In genomic region chr11:60925685-60926267, GRCh38 we compare ENCODE assay signal across 9 cellular contexts. TPM values are rescaled to one million over a fixed set of nuclear protein-coding genes. Genes with fewer than 3 reads are reported as not detected.
DNase-seq lines count a peak whose midpoint lies in the region; ATAC-seq lines count a peak whose summit lies in the region.
"Had no signal": no experiment of that assay in that cellular context is flagged by ENCODE, and none has a peak within 500 bp of the region (broad histone marks: within the 10 kb centered on the region; RNA-seq: fewer than 3 reads in every experiment).

No MANE protein-coding gene starts in this region.

- H3K9me3 ChIP-seq in SJSA1 (replicated peaks), result no peaks in the 10 kb centered on the region
- no peaks in the 10 kb centered on the region for H3K9me3 ChIP-seq in iPS-15b (ENCODE audit: control insufficient read depth, insufficient read depth, low read length)

- no peak overlapping the region for H3K27ac ChIP-seq in SJSA1

- H3K4me3 ChIP-seq in SJSA1 (peak overlapping the region; percentile 64; the same call in 1 of the 2 replicates), iPS-15b (ENCODE audit: low read depth, low read length) (peak overlapping the region; percentile 77)

- no peak overlapping the region for H3K9ac ChIP-seq in iPS-15b (ENCODE audit: low read depth, low read length)

- H3K36me3 ChIP-seq in SJSA1, result peaks cover 42% of the 10 kb centered on the region
- H3K36me3 ChIP-seq in iPS-15b (ENCODE audit: control insufficient read depth, insufficient read depth, low read length), result peaks cover 31% of the 10 kb centered on the region

- in situ Hi-C loops in G401 (cut with HindIII; ENCODE audit: low sequenced_read_pairs), result no loop called here

- DNase-seq in 8988T (peak; percentile 88), G401 (ENCODE audit: low spot score) (peak; percentile 40), SJSA1 (ENCODE audit: low read depth in 1 of 2, low spot score in 2 of 2) (peak; percentile 62 to 69), anterior cingulate cortex (lab: John Stamatoyannopoulos, UW) (no peak), NOMO-1 treated with dmso at 0.1 percent for 144 hours (lab: John Stamatoyannopoulos, UW; ENCODE audit: unreplicated experiment) (no peak)
- DNase-seq: activated CD4-positive, CD25-positive, alpha-beta regulatory T cell treated with anti-CD3 and anti-CD28 coated beads, Interleukin-2, amount 50 U/mL, for 72 hours had no signal

- no peaks in the 10 kb centered on the region for H3K27me3 ChIP-seq in SJSA1 (replicated peaks)
- H3K27me3 ChIP-seq in iPS-15b (ENCODE audit: control insufficient read depth, insufficient read depth, low read length), result peaks cover 9% of the 10 kb centered on the region

- H3K4me1 ChIP-seq in SJSA1 (replicated peaks) (peaks cover 26% of the 10 kb centered on the region), iPS-15b (ENCODE audit: control insufficient read depth, insufficient read depth, low read length) (peaks cover 6% of the 10 kb centered on the region)

- ATAC-seq in HG03460 (IDR thresholded peaks at IDR 0.05; ENCODE audit: unreplicated experiment) (no peak), GM19397 (IDR thresholded peaks at IDR 0.05; ENCODE audit: unreplicated experiment) (no peak)

RNA-seq across cellular contexts. Expression of gene TMEM132A, which starts 1.5 kb away (rescaled TPM):
- total RNA-seq in G401 (2014; rRNA removed; shearing (Covaris generic)), result 51.7 and 53.5 TPM in 2 replicates
- total RNA-seq in SJSA1 (2014; rRNA removed; shearing (Covaris generic)), result 47.5 and 60.7 TPM in 2 replicates

RNA-seq across cellular contexts. Expression of gene TMEM109, which starts 11.8 kb away (rescaled TPM):
- 13.5 and 13.7 TPM in 2 replicates for total RNA-seq in G401 (2014; rRNA removed; shearing (Covaris generic))
- 90.4 and 136 TPM in 2 replicates for total RNA-seq in SJSA1 (2014; rRNA removed; shearing (Covaris generic))

RNA-seq across cellular contexts. Expression of gene PRPF19, which starts 19.4 kb away (rescaled TPM):
- total RNA-seq in G401 (2014; rRNA removed; shearing (Covaris generic)), result 121 and 165 TPM in 2 replicates
- 79.9 and 109 TPM in 2 replicates for total RNA-seq in SJSA1 (2014; rRNA removed; shearing (Covaris generic))

RNA-seq across cellular contexts. Expression of gene SLC15A3, which starts 26.2 kb away (rescaled TPM):
- 0.55 TPM in 1 of 2 replicates, not detected in the other for total RNA-seq in G401 (2014; rRNA removed; shearing (Covaris generic))
- total RNA-seq in SJSA1 (2014; rRNA removed; shearing (Covaris generic)), result 26.5 and 35.8 TPM in 2 replicates

RNA-seq across cellular contexts. Expression of gene CD6, which starts 45.7 kb away (rescaled TPM):
- total RNA-seq in G401 (2014; rRNA removed; shearing (Covaris generic)), result not detected in 2 replicates
- total RNA-seq in SJSA1 (2014; rRNA removed; shearing (Covaris generic)), result 0.05 TPM in 1 of 2 replicates, not detected in the other

Comparison
In these comparisons a context has a peak if more than half of its experiments do, and no peak if none do; other contexts are left out.
1. DNase-seq: peak in 8988T (single experiment), G401 (single experiment) and SJSA1 (2 of 2); none in anterior cingulate cortex (0 of 58) and NOMO-1 treated with dmso at 0.1 percent for 144 hours (single experiment).